In the genomic region with DNA sequence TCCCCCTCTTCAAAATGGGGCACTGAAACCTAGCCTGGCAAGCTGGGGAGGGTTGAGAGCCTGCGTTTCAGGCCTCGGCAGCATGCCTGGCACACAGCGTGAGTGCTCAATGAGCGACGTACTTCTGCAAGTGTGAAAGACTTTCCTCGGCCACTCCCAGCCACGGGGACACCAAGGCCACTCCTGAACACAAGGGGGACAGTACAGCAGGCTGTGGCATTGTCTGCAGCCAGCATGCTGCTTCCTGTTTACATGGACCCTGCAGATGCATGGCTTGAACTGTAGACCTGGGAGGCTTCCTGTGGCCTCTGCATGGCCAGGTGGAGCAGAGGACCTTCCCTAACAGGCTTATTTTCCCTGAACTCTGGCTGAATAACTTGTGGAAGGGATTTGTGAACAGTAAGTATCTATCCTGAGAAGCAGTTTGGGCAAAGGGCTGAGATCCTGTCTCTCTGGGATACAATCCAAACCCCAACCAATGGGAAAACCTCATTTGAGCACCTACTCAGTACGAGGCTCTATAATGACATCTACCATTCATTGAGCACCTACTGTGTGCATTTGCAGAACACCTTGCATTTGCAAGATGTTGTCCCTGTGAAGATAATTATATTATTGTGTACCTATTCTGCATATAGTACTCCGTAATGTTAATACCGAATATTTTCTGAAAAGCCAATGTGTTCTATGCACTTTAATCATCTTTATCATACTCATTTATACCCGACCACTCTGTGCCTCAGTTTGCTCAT, we compare ENCODE assay signal across 17 cellular contexts. TPM values are rescaled to one million over a fixed set of nuclear protein-coding genes. Genes with fewer than 3 reads are reported as not detected.
DNase-seq lines count a peak whose midpoint lies in the region; ATAC-seq and TF ChIP-seq lines count a peak whose summit lies in the region.
"Had no signal": no experiment of that assay in that cellular context is flagged by ENCODE, and none has a peak within 500 bp of the region (broad histone marks: within the 10 kb centered on the region; RNA-seq: fewer than 3 reads in every experiment).

No MANE protein-coding gene starts in this region.

- no peak overlapping the region for H3T11ph ChIP-seq in H9 (ENCODE audit: low read length)

- H3K9me3 Mint-ChIP-seq in H9: no peaks in the 10 kb centered on the region
- no peaks in the 10 kb centered on the region for H3K9me3 Mint-ChIP-seq in neural progenitor cell
- H3K9me3 Mint-ChIP-seq: activated naive CD4-positive, alpha-beta T cell treated with anti-CD3 and anti-CD28 coated beads, Interleukin-2, amount 50 U/mL, for 24 hours; activated T-cell treated with anti-CD3 and anti-CD28 coated beads, Interleukin-2, amount 50 U/mL, for 24 hours; IgD-negative memory B cell had no signal

- H2BK5ac ChIP-seq in H9 (ENCODE audit: insufficient read length, low read length): no peak overlapping the region

- H2AK5ac ChIP-seq in H9 (ENCODE audit: insufficient read length, low read length): no peak overlapping the region

- H3K14ac ChIP-seq in H9 (ENCODE audit: insufficient read depth, low read length): no peak overlapping the region

- DNase-seq in H9 (no peak), RPMI8226 (peak; percentile 41), left cardiac atrium (no peak), neural progenitor cell (ENCODE audit: low spot score) (peak; percentile 44), NCI-H128 (lab: John Stamatoyannopoulos, UW; ENCODE audit: unreplicated experiment) (no peak), NCI-H1436 (lab: John Stamatoyannopoulos, UW) (no peak)
- DNase-seq in activated CD4-positive, CD25-positive, alpha-beta regulatory T cell (lab: John Stamatoyannopoulos, UW): no peak
- DNase-seq: activated CD4-positive, alpha-beta T cell treated with anti-CD3 and anti-CD28 coated beads, Interleukin-2, amount 50 U/mL, for 48 hours; activated T-cell treated with anti-CD3 and anti-CD28 coated beads, Interleukin-2, amount 50 U/mL, for 24 hours; cortex of kidney; NCI-H2107; NCI-H526 had no signal

- H3K23ac ChIP-seq in H9 (ENCODE audit: insufficient read length, low read depth, low read length): no peak overlapping the region

- H2BK12ac ChIP-seq in H9 (ENCODE audit: insufficient read length, low read depth, low read length): no peak overlapping the region

- H3K9me3 ChIP-seq in H9 (ENCODE audit: control insufficient read depth, low read depth, low read length) (no peaks in the 10 kb centered on the region), neural progenitor cell (ENCODE audit: low read depth) (no peaks in the 10 kb centered on the region)

- H4K5ac ChIP-seq in H9 (ENCODE audit: insufficient read length, low read depth, low read length): no peak overlapping the region

- H3K9ac ChIP-seq in H9 (ENCODE audit: extremely low read depth, insufficient read length, low read length) (no peak overlapping the region), neural progenitor cell (no peak overlapping the region)
- H3K9ac ChIP-seq: parathyroid adenoma had no signal

- H3K27me3 Mint-ChIP-seq in H9 (ENCODE audit: low read depth) (no peaks in the 10 kb centered on the region; the same call in 1 of the 2 replicates), neural progenitor cell (ENCODE audit: insufficient read depth, low read depth) (peaks cover 4% of the 10 kb centered on the region)
- H3K27me3 Mint-ChIP-seq: activated naive CD4-positive, alpha-beta T cell treated with anti-CD3 and anti-CD28 coated beads, Interleukin-2, amount 50 U/mL, for 24 hours; activated T-cell treated with anti-CD3 and anti-CD28 coated beads, Interleukin-2, amount 50 U/mL, for 24 hours; IgD-negative memory B cell had no signal

- no peak overlapping the region for H4K91ac ChIP-seq in H9 (ENCODE audit: insufficient read length, low read depth, low read length)

- H3K56ac ChIP-seq in H9 (ENCODE audit: insufficient read length, low read depth, low read length): no peak overlapping the region

- no peaks in the 10 kb centered on the region for H3K23me2 ChIP-seq in H9 (ENCODE audit: insufficient read length, low read depth, low read length, poor library complexity, severe bottlenecking)

- no peak overlapping the region for H4K8ac ChIP-seq in H9 (replicated peaks; ENCODE audit: insufficient read length, low read depth, low read length)

- H3K79me2 ChIP-seq in H9 (ENCODE audit: insufficient read depth, low read length): no peaks in the 10 kb centered on the region
- no peaks in the 10 kb centered on the region for H3K79me2 ChIP-seq in neural progenitor cell (ENCODE audit: low read depth)
- H3K79me2 ChIP-seq: parathyroid adenoma had no signal

- intact Hi-C loops in left cardiac atrium (cut with DNase I): no loop called here

- H3K36me3 ChIP-seq in neural progenitor cell: no peaks in the 10 kb centered on the region

- H3K4me2 ChIP-seq in H9 (ENCODE audit: insufficient read depth, insufficient read length, low read length) (no peak overlapping the region), neural progenitor cell (no peak overlapping the region)

- TF ChIP-seq CTCF in H9 (conservative IDR thresholded peaks at IDR 0.05) (peak; percentile 23; the same call in 2 of the 3 replicates), neural progenitor cell (IDR thresholded peaks at IDR 0.05) (peak; percentile 14)

- no peak overlapping the region for H3K4me3 ChIP-seq in neural progenitor cell

- no CpG with 5 or more reads among the region's 11 CpGs for WGBS in H9 (ENCODE audit: extremely low coverage, insufficient read length, low lambda C conversion rate)

- no peaks in the 10 kb centered on the region for H3K79me1 ChIP-seq in H9 (ENCODE audit: insufficient read depth, low read depth, low read length, poor library complexity, severe bottlenecking)

- H3K4ac ChIP-seq in H9 (ENCODE audit: low read depth, low read length): no peak overlapping the region

- H3K4me1 ChIP-seq in H9 (ENCODE audit: insufficient read depth, low read length): peaks cover 3% of the 10 kb centered on the region; the same call in 1 of the 2 replicates
- H3K4me1 ChIP-seq in neural progenitor cell: peaks cover 21% of the 10 kb centered on the region
- H3K4me1 ChIP-seq: parathyroid adenoma had no signal

- H4K20me1 ChIP-seq in H9 (ENCODE audit: control insufficient read depth, insufficient read depth, insufficient read length) (no peaks in the 10 kb centered on the region), neural progenitor cell (ENCODE audit: low read depth) (no peaks in the 10 kb centered on the region)

- no peak overlapping the region for H3K27ac ChIP-seq in H9 (ENCODE audit: insufficient read length, low read depth, low read length)
- no peak overlapping the region for H3K27ac ChIP-seq in neural progenitor cell
- H3K27ac ChIP-seq: parathyroid adenoma had no signal

- no peak overlapping the region for H3K4me3 Mint-ChIP-seq in H9
- no peak overlapping the region for H3K4me3 Mint-ChIP-seq in neural progenitor cell
- H3K4me3 Mint-ChIP-seq: activated naive CD4-positive, alpha-beta T cell treated with anti-CD3 and anti-CD28 coated beads, Interleukin-2, amount 50 U/mL, for 24 hours; activated T-cell treated with anti-CD3 and anti-CD28 coated beads, Interleukin-2, amount 50 U/mL, for 24 hours; IgD-negative memory B cell had no signal

- no peak overlapping the region for H2BK120ac ChIP-seq in H9 (ENCODE audit: low read depth, low read length, poor library complexity, severe bottlenecking)

- H3K27me3 ChIP-seq in H9 (ENCODE audit: insufficient read depth, low read length) (no peaks in the 10 kb centered on the region), neural progenitor cell (no peaks in the 10 kb centered on the region)

- H3F3A ChIP-seq in neural progenitor cell (ENCODE audit: low read depth): peaks cover 35% of the 10 kb centered on the region

- no peaks in the 10 kb centered on the region for H3K36me3 Mint-ChIP-seq in H9 (ENCODE audit: insufficient read depth in 1 of 3, low read depth in 3 of 3)
- no peaks in the 10 kb centered on the region for H3K36me3 Mint-ChIP-seq in neural progenitor cell
- H3K36me3 Mint-ChIP-seq: activated naive CD4-positive, alpha-beta T cell treated with anti-CD3 and anti-CD28 coated beads, Interleukin-2, amount 50 U/mL, for 24 hours; IgD-negative memory B cell had no signal

- H3K4me1 Mint-ChIP-seq in H9 (peaks cover 22 to 23% of the 10 kb centered on the region in 2 experiments), neural progenitor cell (peaks cover 28% of the 10 kb centered on the region)
- H3K4me1 Mint-ChIP-seq: activated naive CD4-positive, alpha-beta T cell treated with anti-CD3 and anti-CD28 coated beads, Interleukin-2, amount 50 U/mL, for 24 hours; IgD-negative memory B cell had no signal

- H3K18ac ChIP-seq in H9 (ENCODE audit: insufficient read length, low read depth, low read length): no peak overlapping the region

- H2BK15ac ChIP-seq in H9 (ENCODE audit: low read depth, low read length): no peak overlapping the region

- H3K27ac Mint-ChIP-seq in H9: peak overlapping the region in 1 of 3 experiments; percentile 27; a peak in 1 of 7 replicates
- no peak overlapping the region for H3K27ac Mint-ChIP-seq in neural progenitor cell
- H3K27ac Mint-ChIP-seq: activated naive CD4-positive, alpha-beta T cell treated with anti-CD3 and anti-CD28 coated beads, Interleukin-2, amount 50 U/mL, for 24 hours; activated T-cell treated with anti-CD3 and anti-CD28 coated beads, Interleukin-2, amount 50 U/mL, for 24 hours; IgD-negative memory B cell had no signal

- ATAC-seq in left cardiac atrium: peak; percentile 48 to 51
- no peak for ATAC-seq in GM21723 (IDR thresholded peaks at IDR 0.05; ENCODE audit: unreplicated experiment)

- H2BK20ac ChIP-seq in H9 (ENCODE audit: low read depth, low read length, poor library complexity, severe bottlenecking): no peak overlapping the region

- H2AFZ ChIP-seq in H9 (ENCODE audit: low read length) (no peak overlapping the region), neural progenitor cell (replicated peaks) (peak overlapping the region; percentile 77)
- H2AFZ ChIP-seq: parathyroid adenoma had no signal

RNA-seq across cellular contexts. Expression of gene HSPG2, which starts 9.9 kb away (rescaled TPM):
- total RNA-seq in H9 (2021) (80.8 and 90.0 TPM in 2 replicates), left cardiac atrium (100 to 1,000 TPM; 307 to 608 TPM), neural progenitor cell (ENCODE audit: low replicate concordance) (6.9 and 23.6 TPM in 2 replicates)

RNA-seq across cellular contexts. Expression of gene CELA3B, which starts 29.8 kb away (rescaled TPM):
- not detected in 2 replicates for total RNA-seq in H9 (2021)
- not detected for total RNA-seq in left cardiac atrium
- not detected in 2 replicates for total RNA-seq in neural progenitor cell (ENCODE audit: low replicate concordance)
- total RNA-seq: epithelial cell of proximal tubule had no signal

RNA-seq across cellular contexts. Expression of gene CELA3A, which starts 54.4 kb away (rescaled TPM):
- total RNA-seq in H9 (2021): not detected in 2 replicates
- not detected for total RNA-seq in left cardiac atrium
- not detected in 2 replicates for total RNA-seq in neural progenitor cell (ENCODE audit: low replicate concordance)
- total RNA-seq: epithelial cell of proximal tubule had no signal

Comparison
In these comparisons a context has a peak if more than half of its experiments do, and no peak if none do; other contexts are left out.
1. DNase-seq: peak in RPMI8226 (single experiment) and neural progenitor cell (single experiment); none in H9 (single experiment), left cardiac atrium (single experiment), NCI-H128 (single experiment), activated CD4-positive, CD25-positive, alpha-beta regulatory T cell (0 of 4) and NCI-H1436 (single experiment).